8 cellular contexts compared by ENCODE assay signal in genomic region chr1:245156736-245157505, GRCh38. TPM values are rescaled to one million over a fixed set of nuclear protein-coding genes. Genes with fewer than 3 reads are reported as not detected.
DNase-seq lines count a peak whose midpoint lies in the region; TF ChIP-seq lines count a peak whose summit lies in the region.

No MANE protein-coding gene starts in this region.

- no peak for TF ChIP-seq CTCF in astrocyte of the cerebellum (IDR thresholded peaks at IDR 0.05; ENCODE audit: low read depth, low read length, missing control alignments)
- TF ChIP-seq CTCF in testis (IDR thresholded peaks at IDR 0.05): no peak

- no peaks in the 10 kb centered on the region for H3K36me3 Mint-ChIP-seq in activated CD4-positive, alpha-beta T cell treated with anti-CD3 and anti-CD28 coated beads, Interleukin-2, amount 10 ng/mL, durations not matched to agents 24 days and 14 days (ENCODE audit: low read depth)

- peaks cover 8% of the 10 kb centered on the region for H3K9me3 Mint-ChIP-seq in activated CD4-positive, alpha-beta T cell treated with anti-CD3 and anti-CD28 coated beads, Interleukin-2, amount 10 ng/mL, durations not matched to agents 24 days and 14 days

- no peaks in the 10 kb centered on the region for H3K27me3 ChIP-seq in testis

- no peaks in the 10 kb centered on the region for H3K9me3 ChIP-seq in testis

- H3K27ac ChIP-seq in testis: no peak overlapping the region

- H3K27me3 Mint-ChIP-seq in activated CD4-positive, alpha-beta T cell treated with anti-CD3 and anti-CD28 coated beads, Interleukin-2, amount 10 ng/mL, durations not matched to agents 24 days and 14 days: peaks cover 58% of the 10 kb centered on the region

- H3K27ac Mint-ChIP-seq in activated CD4-positive, alpha-beta T cell treated with anti-CD3 and anti-CD28 coated beads, Interleukin-2, amount 10 ng/mL, durations not matched to agents 24 days and 14 days: no peak overlapping the region

- peaks cover 13% of the 10 kb centered on the region for H3K4me1 Mint-ChIP-seq in activated CD4-positive, alpha-beta T cell treated with anti-CD3 and anti-CD28 coated beads, Interleukin-2, amount 10 ng/mL, durations not matched to agents 24 days and 14 days

- TF ChIP-seq POLR2A in testis (IDR thresholded peaks at IDR 0.05): no peak

- H3K4me3 ChIP-seq in astrocyte of the cerebellum (ENCODE audit: low read depth, low read length): peak overlapping the region; percentile 82
- peak overlapping the region; percentile 42 to 64 for H3K4me3 ChIP-seq in testis

- intact Hi-C loops in activated CD4-positive, alpha-beta T cell treated with anti-CD3 and anti-CD28 coated beads, Interleukin-2, amount 10 ng/mL, durations not matched to agents 24 days and 14 days (cut with micrococcal nuclease): loop anchor here (5.0 to 10.0 kb wide), 6 partner anchors 185 to 1902 kb away; partner anchors contain the start of genes CEP170, COX20 and SDCCAG8
- intact Hi-C loops in testis (cut with DNase I; ENCODE audit: low total_unique reads): loop anchor here (10.0 kb wide), 2 partner anchors 848 to 1338 kb away; no protein-coding TSS in a partner anchor

- in situ Hi-C loops in astrocyte of the cerebellum (cut with HindIII; ENCODE audit: low sequenced_read_pairs): loop anchor here (10.0 kb wide), 1 partner anchor 648 kb away; no protein-coding TSS in a partner anchor

- H3K4me1 ChIP-seq in testis: peaks cover 8% of the 10 kb centered on the region

- WGBS in testis, 2 donors: 15 to 18% methylated on average over 17 to 20 of the region's 44 CpGs

- H3K4me3 Mint-ChIP-seq in activated CD4-positive, alpha-beta T cell treated with anti-CD3 and anti-CD28 coated beads, Interleukin-2, amount 10 ng/mL, durations not matched to agents 24 days and 14 days: peak overlapping the region; percentile 84

- no peaks in the 10 kb centered on the region for H3K36me3 ChIP-seq in testis (ENCODE audit: low read depth, missing control alignments)

- DNase-seq in activated CD4-positive, alpha-beta T cell treated with anti-CD3 and anti-CD28 coated beads, Interleukin-2, amount 10 ng/mL, durations not matched to agents 24 days and 14 days: peak; percentile 58
- DNase-seq in activated CD4-positive, alpha-beta T cell treated with anti-CD3 and anti-CD28 coated beads, Interleukin-2, amount 50 U/mL, for 1 hour: no peak
- DNase-seq in NCI-H1436 treated with DMSO at 0.1 percent for 48 hours (lab: John Stamatoyannopoulos, UW) (peak; percentile 74), astrocyte of the cerebellum (ENCODE audit: low read depth) (peak; percentile 37), left kidney (ENCODE audit: low read depth, low spot score) (peak; percentile 73), testis (no peak), foreskin melanocyte (no peak), ureter (ENCODE audit: low spot score) (no peak)

RNA-seq across cellular contexts. Expression of gene KIF26B, which starts 2.1 kb away (rescaled TPM):
- total RNA-seq in activated CD4-positive, alpha-beta T cell treated with anti-CD3 and anti-CD28 coated beads, Interleukin-2, amount 10 ng/mL, durations not matched to agents 24 days and 14 days: 0.02 and 0.07 TPM in 2 replicates
- total RNA-seq in testis (1 to 10 TPM; 3.1 to 4.8 TPM), ureter (8.0 TPM)
- polyA plus RNA-seq in testis (ENCODE audit: insufficient read depth, low read depth, low replicate concordance): 3.0 TPM

Comparison
In these comparisons a context has a peak if more than half of its experiments do, and no peak if none do; other contexts are left out.
1. DNase-seq: peak in activated CD4-positive, alpha-beta T cell treated with anti-CD3 and anti-CD28 coated beads, Interleukin-2, amount 10 ng/mL, durations not matched to agents 24 days and 14 days (single experiment), NCI-H1436 treated with DMSO at 0.1 percent for 48 hours (single experiment), astrocyte of the cerebellum (single experiment) and left kidney (single experiment); none in activated CD4-positive, alpha-beta T cell treated with anti-CD3 and anti-CD28 coated beads, Interleukin-2, amount 50 U/mL, for 1 hour (single experiment), testis (single experiment), foreskin melanocyte (single experiment) and ureter (single experiment).